8 cellular contexts compared by ENCODE assay signal in the genomic region with DNA sequence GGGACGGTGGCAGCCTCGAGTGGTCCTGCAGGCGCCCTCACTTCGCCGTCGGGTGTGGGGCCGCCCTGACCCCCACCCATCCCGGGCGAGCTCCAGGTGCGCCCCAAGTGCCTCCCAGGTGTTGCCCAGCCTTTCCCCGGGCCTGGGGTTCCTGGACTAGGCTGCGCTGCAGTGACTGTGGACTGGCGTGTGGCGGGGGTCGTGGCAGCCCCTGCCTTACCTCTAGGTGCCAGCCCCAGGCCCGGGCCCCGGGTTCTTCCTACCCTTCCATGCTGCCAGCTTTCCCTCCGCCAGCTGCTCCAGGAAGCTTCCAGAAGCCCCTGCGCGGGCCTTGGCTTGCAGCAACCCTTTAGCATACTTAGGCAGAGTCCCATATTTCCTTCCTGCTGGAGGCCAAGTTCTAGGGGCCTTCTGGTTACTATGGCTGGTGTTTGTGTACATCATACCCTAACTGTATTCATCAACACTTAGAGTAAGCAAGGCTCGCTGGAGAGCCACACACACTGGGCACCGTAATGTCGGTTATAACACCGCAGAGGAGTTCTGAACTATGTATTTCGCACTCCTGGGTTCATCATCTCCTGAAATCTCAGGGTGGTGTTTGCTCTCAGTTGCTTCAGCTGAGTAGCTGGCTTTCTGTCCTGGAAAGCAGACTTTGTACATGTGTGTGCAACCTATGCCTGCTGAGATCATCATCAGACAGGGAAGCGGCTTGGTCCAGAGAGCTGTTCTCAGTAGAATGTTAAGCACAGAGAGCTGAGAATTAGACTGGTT. TPM values are rescaled to one million over a fixed set of nuclear protein-coding genes. Genes with fewer than 3 reads are reported as not detected.
A peak's percentile ranks its signal among the peaks of the same experiment; 100 is the strongest.
DNase-seq lines count a peak whose midpoint lies in the region; ATAC-seq lines count a peak whose summit lies in the region.

No MANE protein-coding gene starts in this region.

- peaks cover 6% of the 10 kb centered on the region for H3K9me3 ChIP-seq in iPS-18c (ENCODE audit: control insufficient read depth, insufficient read depth, low read length)

- peaks cover 8% of the 10 kb centered on the region for H3K4me1 Mint-ChIP-seq in activated T-cell treated with anti-CD3 and anti-CD28 coated beads, Interleukin-2, amount 50 U/mL, for 4 hours (ENCODE audit: low read depth)

- peak overlapping the region; percentile 27 to 93 (median 83) for H3K27ac ChIP-seq in skin epidermis

- H3K36me3 Mint-ChIP-seq in activated T-cell treated with anti-CD3 and anti-CD28 coated beads, Interleukin-2, amount 50 U/mL, for 4 hours (ENCODE audit: insufficient read depth) = peaks cover 7% of the 10 kb centered on the region

- H3K4me3 Mint-ChIP-seq in activated T-cell treated with anti-CD3 and anti-CD28 coated beads, Interleukin-2, amount 50 U/mL, for 4 hours = peak overlapping the region; percentile 82

- H3K4me3 ChIP-seq in iPS-18c (ENCODE audit: insufficient read depth, low read depth, low read length) (peak overlapping the region; percentile 71), skin epidermis (peak overlapping the region; percentile 47 to 91 (median 76))

- ATAC-seq in activated T-cell treated with anti-CD3 and anti-CD28 coated beads, Interleukin-2, amount 50 U/mL, for 4 hours = no peak
- ATAC-seq in HG03565 (IDR thresholded peaks at IDR 0.05; ENCODE audit: unreplicated experiment) = peak; percentile 4

- no peaks in the 10 kb centered on the region for H3K9me3 Mint-ChIP-seq in activated T-cell treated with anti-CD3 and anti-CD28 coated beads, Interleukin-2, amount 50 U/mL, for 4 hours

- peaks cover 3% of the 10 kb centered on the region for H3K27me3 Mint-ChIP-seq in activated T-cell treated with anti-CD3 and anti-CD28 coated beads, Interleukin-2, amount 50 U/mL, for 4 hours (ENCODE audit: low read depth)

- DNase-seq in activated T-cell treated with anti-CD3 and anti-CD28 coated beads, Interleukin-2, amount 50 U/mL, for 4 hours = no peak
- DNase-seq in activated T-cell treated with anti-CD3 and anti-CD28 coated beads, Interleukin-2, amount 50 U/mL, for 1 hour = no peak
- DNase-seq in amniotic epithelial cell (ENCODE audit: low read depth) = peak; percentile 13
- no peak for DNase-seq in 8988T
- no peak for DNase-seq in NCI-H69 (lab: John Stamatoyannopoulos, UW)

RNA-seq across cellular contexts. Expression of a gene that starts 0.5 kb away (rescaled TPM):
- total RNA-seq in activated T-cell treated with anti-CD3 and anti-CD28 coated beads, Interleukin-2, amount 50 U/mL, for 4 hours = 10 to 100 TPM; 13.2 to 14.6 (median 14.4) TPM
